ENCODE assay signal across 8 cellular contexts in the genomic region with DNA sequence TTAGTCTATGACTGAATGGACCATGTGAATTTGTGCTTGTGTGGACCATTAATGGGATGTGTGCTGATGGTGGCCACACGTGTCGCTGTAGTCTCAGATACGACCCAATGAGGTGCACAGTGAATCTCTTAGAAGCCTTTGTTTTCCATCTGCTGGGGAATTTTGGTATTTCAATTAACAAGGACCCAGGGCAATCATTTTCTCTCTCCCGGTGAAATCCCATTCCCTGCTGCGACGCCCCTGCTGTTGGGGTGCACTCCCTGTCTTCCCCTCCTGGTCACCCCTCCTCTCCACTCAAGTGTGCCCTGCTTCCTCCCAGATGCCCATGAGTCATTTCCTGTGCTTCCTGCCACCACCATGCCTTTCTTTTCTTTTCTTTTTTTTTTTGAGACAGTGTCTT. TPM values are rescaled to one million over a fixed set of nuclear protein-coding genes. Genes with fewer than 3 reads are reported as not detected.
DNase-seq lines count a peak whose midpoint lies in the region; ATAC-seq, FAIRE-seq and TF ChIP-seq lines count a peak whose summit lies in the region.

No MANE protein-coding gene starts in this region.

- no peak overlapping the region for H2AFZ ChIP-seq in osteoblast (ENCODE audit: low read length)

- peaks cover 8% of the 10 kb centered on the region for H3K4me1 Mint-ChIP-seq in chondrocyte (ENCODE audit: low read depth)

- H3K27me3 ChIP-seq in osteoblast (ENCODE audit: insufficient read depth, low read length) (peaks cover 3% of the 10 kb centered on the region), heart left ventricle (no peaks in the 10 kb centered on the region)

- FAIRE-seq in A549 (lab: Jason Lieb, UNC), result no peak

- intact Hi-C loops in heart left ventricle (cut with DNase I), result loop anchor here in 1 of 10 donors (10.0 kb wide), 1 partner anchor 1219 kb away; no protein-coding TSS in a partner anchor

- H3K36me3 Mint-ChIP-seq in chondrocyte (ENCODE audit: low read depth), result no peaks in the 10 kb centered on the region

- POLR2A ChIA-PET in A549 (lab: Yijun Ruan, JAX), result no interaction called here

- TF ChIP-seq RAD21 in A549 (conservative IDR thresholded peaks at IDR 0.05 in 1 of 2, IDR thresholded peaks at IDR 0.05 in 1 of 2), result no peak

- peaks cover 2% of the 10 kb centered on the region for H3K27me3 Mint-ChIP-seq in chondrocyte (ENCODE audit: low read depth)

- TF ChIP-seq CTCF in A549 (IDR thresholded peaks at IDR 0.05) (no peak), chondrocyte (IDR thresholded peaks at IDR 0.05) (peak; percentile 46), osteoblast (IDR thresholded peaks at IDR 0.05; ENCODE audit: extremely low read depth, low read depth, low read length) (no peak), heart left ventricle (IDR thresholded peaks at IDR 0.05) (no peak)

- H3K27ac Mint-ChIP-seq in chondrocyte (ENCODE audit: unreplicated experiment), result no peak overlapping the region

- H3K79me2 ChIP-seq in osteoblast (ENCODE audit: insufficient read depth, low read length), result no peaks in the 10 kb centered on the region

- 70% methylated on average over 6 of the region's 6 CpGs for WGBS in A549 (ENCODE audit: missing lambda C conversion rate)
- WGBS in heart left ventricle, 4 donors, result 70 to 75% (median 72%) methylated on average over 6 of the region's 6 CpGs

- H3K4me3 Mint-ChIP-seq in chondrocyte (ENCODE audit: unreplicated experiment), result no peak overlapping the region

- H3K27ac ChIP-seq in A549 (no peak overlapping the region), osteoblast (ENCODE audit: low read depth, low read length) (no peak overlapping the region), heart left ventricle (no peak overlapping the region)

- H3K4me1 ChIP-seq in A549, result no peaks in the 10 kb centered on the region
- peaks cover 3% of the 10 kb centered on the region for H3K4me1 ChIP-seq in osteoblast (ENCODE audit: insufficient read depth, low read length)
- peaks cover 0 to 15% (median 0%) of the 10 kb centered on the region in 12 donors for H3K4me1 ChIP-seq in heart left ventricle

- H3K9me3 ChIP-seq in A549 (no peaks in the 10 kb centered on the region), osteoblast (ENCODE audit: low read depth, low read length) (peaks cover 2% of the 10 kb centered on the region), heart left ventricle (peaks cover 0 to 5% (median 0%) of the 10 kb centered on the region in 12 donors)

- CTCF ChIA-PET in A549 (lab: Yijun Ruan, JAX), result interaction anchor here (1.6 to 3.2 kb wide), 3 partner anchors 8 to 243 kb away, joined by 3 to 13 read pairs (median 13); no protein-coding TSS in a partner anchor

- no peaks in the 10 kb centered on the region for H4K20me1 ChIP-seq in osteoblast (ENCODE audit: insufficient read depth, low read length)

- TF ChIP-seq POLR2A in A549 (IDR thresholded peaks at IDR 0.05; ENCODE audit: low read length) (no peak), heart left ventricle (IDR thresholded peaks at IDR 0.05) (no peak)

- no peak for TF ChIP-seq EP300 in A549 (IDR thresholded peaks at IDR 0.05)

- H3K4me2 ChIP-seq in A549 (no peak overlapping the region), osteoblast (ENCODE audit: insufficient read depth, low read length) (no peak overlapping the region)

- DNase-seq in A549 (ENCODE audit: low read depth in 1 of 2, low spot score in 1 of 2) (peak; percentile 24 to 58), NCI-H526 (lab: John Stamatoyannopoulos, UW) (peak; percentile 51 to 72), chondrocyte (ENCODE audit: low spot score) (no peak), osteoblast (ENCODE audit: insufficient read length, low spot score, missing footprints) (no peak), heart left ventricle (no peak)

- no peak overlapping the region for H3K4me3 ChIP-seq in A549
- H3K4me3 ChIP-seq in osteoblast (ENCODE audit: insufficient read depth, low read length), result no peak overlapping the region
- no peak overlapping the region for H3K4me3 ChIP-seq in heart left ventricle

- H3K36me3 ChIP-seq in osteoblast (ENCODE audit: insufficient read depth, low read length) (no peaks in the 10 kb centered on the region), heart left ventricle (no peaks in the 10 kb centered on the region)

- ATAC-seq in A549 (peak; percentile 71 to 85), GM19463 (IDR thresholded peaks at IDR 0.05; ENCODE audit: unreplicated experiment) (peak; percentile 69), HG03095 (IDR thresholded peaks at IDR 0.05; ENCODE audit: unreplicated experiment) (no peak), heart left ventricle (no peak), HG03135 (IDR thresholded peaks at IDR 0.05; ENCODE audit: unreplicated experiment) (no peak)

- H3K9me3 Mint-ChIP-seq in chondrocyte (ENCODE audit: low read depth), result no peaks in the 10 kb centered on the region

TF ChIP-seq in A549, 52 proteins besides CTCF, POLR2A, EP300 and RAD21:
- TF ChIP-seq, protein P1, sequence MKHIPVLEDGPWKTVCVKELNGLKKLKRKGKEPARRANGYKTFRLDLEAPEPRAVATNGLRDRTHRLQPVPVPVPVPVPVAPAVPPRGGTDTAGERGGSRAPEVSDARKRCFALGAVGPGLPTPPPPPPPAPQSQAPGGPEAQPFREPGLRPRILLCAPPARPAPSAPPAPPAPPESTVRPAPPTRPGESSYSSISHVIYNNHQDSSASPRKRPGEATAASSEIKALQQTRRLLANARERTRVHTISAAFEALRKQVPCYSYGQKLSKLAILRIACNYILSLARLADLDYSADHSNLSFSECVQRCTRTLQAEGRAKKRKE (CRISPR knock-in tag; IDR thresholded peaks at IDR 0.05; ENCODE audit: low read depth), result no peak
- TF ChIP-seq PHF8 (IDR thresholded peaks at IDR 0.05; ENCODE audit: borderline replicate concordance, low read depth), result no peak
- no peak for TF ChIP-seq ZFP36 (IDR thresholded peaks at IDR 0.05; ENCODE audit: borderline replicate concordance, partially characterized antibody)
- no peak for TF ChIP-seq ESRRA (IDR thresholded peaks at IDR 0.05; ENCODE audit: borderline replicate concordance, low read length)
- TF ChIP-seq MAFK (IDR thresholded peaks at IDR 0.05; ENCODE audit: partially characterized antibody), result no peak
- TF ChIP-seq CEBPB (IDR thresholded peaks at IDR 0.05), result no peak
- no peak for TF ChIP-seq SREBF2 (IDR thresholded peaks at IDR 0.05)

RNA-seq across cellular contexts. Expression of gene EBLN2, which starts 32.7 kb away (rescaled TPM):
- polyA plus RNA-seq in A549 (2011; rRNA removed) (3.0 and 4.1 TPM in 2 replicates), A549 (2017; fragmentation: RNase III; extraction: RNeasy Plus Mini Kit Qiagen cat#74134 plus additional on column Dnase treatment) (1.4 to 1.8 TPM (median 1.4 TPM) in 3 replicates), heart left ventricle (1 to 10 TPM in 1 of 2 donors, under 1 TPM in 1; 0.24 to 1.4 TPM)
- polyA plus RNA-seq in A549 (2012; cell fraction: cytosol; rRNA removed), result 0.35 and 0.46 TPM in 2 replicates
- 1.9 and 2.3 TPM in 2 replicates for polyA plus RNA-seq in A549 (2012; cell fraction: nucleus; rRNA removed)
- 7.7 and 7.9 TPM in 2 replicates for polyA minus RNA-seq in A549 (2011; rRNA and poly(A)+ RNA removed)
- total RNA-seq in chondrocyte (2.5 to 4.7 TPM (median 3.3 TPM) in 3 replicates), osteoblast (6.2 and 7.4 TPM in 2 replicates), heart left ventricle (1 to 10 TPM in 5 of 9 donors, under 1 TPM in 4; 0.36 to 2.5 (median 1.1) TPM)

Comparison
In these comparisons a context has a peak if more than half of its experiments do, and no peak if none do; other contexts are left out.
1. ATAC-seq: peak in A549 (2 of 2) and GM19463 (single experiment); none in HG03095 (single experiment), heart left ventricle (0 of 4) and HG03135 (single experiment).
2. DNase-seq: peak in A549 (2 of 2) and NCI-H526 (2 of 2); none in chondrocyte (single experiment), osteoblast (single experiment) and heart left ventricle (0 of 5).